Comparison of ENCODE assay signal across 1 cellular context in genomic region chr17:37826497-37827115, GRCh38.
TF ChIP-seq lines count a peak whose summit lies in the region.

No MANE protein-coding gene starts in this region.

TF ChIP-seq in A549, 52 proteins besides CTCF, POLR2A, EP300 and RAD21 (continued from another document):
- TF ChIP-seq, protein P1, sequence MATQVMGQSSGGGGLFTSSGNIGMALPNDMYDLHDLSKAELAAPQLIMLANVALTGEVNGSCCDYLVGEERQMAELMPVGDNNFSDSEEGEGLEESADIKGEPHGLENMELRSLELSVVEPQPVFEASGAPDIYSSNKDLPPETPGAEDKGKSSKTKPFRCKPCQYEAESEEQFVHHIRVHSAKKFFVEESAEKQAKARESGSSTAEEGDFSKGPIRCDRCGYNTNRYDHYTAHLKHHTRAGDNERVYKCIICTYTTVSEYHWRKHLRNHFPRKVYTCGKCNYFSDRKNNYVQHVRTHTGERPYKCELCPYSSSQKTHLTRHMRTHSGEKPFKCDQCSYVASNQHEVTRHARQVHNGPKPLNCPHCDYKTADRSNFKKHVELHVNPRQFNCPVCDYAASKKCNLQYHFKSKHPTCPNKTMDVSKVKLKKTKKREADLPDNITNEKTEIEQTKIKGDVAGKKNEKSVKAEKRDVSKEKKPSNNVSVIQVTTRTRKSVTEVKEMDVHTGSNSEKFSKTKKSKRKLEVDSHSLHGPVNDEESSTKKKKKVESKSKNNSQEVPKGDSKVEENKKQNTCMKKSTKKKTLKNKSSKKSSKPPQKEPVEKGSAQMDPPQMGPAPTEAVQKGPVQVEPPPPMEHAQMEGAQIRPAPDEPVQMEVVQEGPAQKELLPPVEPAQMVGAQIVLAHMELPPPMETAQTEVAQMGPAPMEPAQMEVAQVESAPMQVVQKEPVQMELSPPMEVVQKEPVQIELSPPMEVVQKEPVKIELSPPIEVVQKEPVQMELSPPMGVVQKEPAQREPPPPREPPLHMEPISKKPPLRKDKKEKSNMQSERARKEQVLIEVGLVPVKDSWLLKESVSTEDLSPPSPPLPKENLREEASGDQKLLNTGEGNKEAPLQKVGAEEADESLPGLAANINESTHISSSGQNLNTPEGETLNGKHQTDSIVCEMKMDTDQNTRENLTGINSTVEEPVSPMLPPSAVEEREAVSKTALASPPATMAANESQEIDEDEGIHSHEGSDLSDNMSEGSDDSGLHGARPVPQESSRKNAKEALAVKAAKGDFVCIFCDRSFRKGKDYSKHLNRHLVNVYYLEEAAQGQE (IDR thresholded peaks at IDR 0.05), result no peak
- TF ChIP-seq, protein P2, sequence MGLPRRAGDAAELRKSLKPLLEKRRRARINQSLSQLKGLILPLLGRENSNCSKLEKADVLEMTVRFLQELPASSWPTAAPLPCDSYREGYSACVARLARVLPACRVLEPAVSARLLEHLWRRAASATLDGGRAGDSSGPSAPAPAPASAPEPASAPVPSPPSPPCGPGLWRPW (IDR thresholded peaks at IDR 0.05), result no peak
